18 cellular contexts compared by ENCODE assay signal in the genomic region with DNA sequence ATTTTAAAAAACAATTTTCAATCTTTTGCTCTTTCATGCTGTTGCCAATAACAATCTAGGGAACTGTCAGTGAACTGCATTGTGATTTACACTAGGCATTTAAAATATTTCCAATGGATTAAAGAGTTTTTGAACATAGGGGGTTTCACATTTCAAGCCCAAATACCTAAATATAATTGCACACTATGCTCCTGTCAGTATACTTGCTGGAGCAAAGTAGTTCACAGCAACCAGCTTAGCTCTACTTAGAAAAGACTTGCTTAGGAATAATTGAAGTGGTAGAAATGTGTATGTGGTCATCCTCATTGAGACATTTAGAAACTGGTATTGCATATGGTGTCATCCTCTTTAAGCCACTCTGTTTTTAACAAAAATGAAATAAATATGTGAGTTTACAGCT. TPM values are rescaled to one million over a fixed set of nuclear protein-coding genes. Genes with fewer than 3 reads are reported as not detected.
A peak's percentile ranks its signal among the peaks of the same experiment; 100 is the strongest.
DNase-seq lines count a peak whose midpoint lies in the region; ATAC-seq and TF ChIP-seq lines count a peak whose summit lies in the region.
"Had no signal": no experiment of that assay in that cellular context is flagged by ENCODE, and none has a peak within 500 bp of the region (broad histone marks: within the 10 kb centered on the region; RNA-seq: fewer than 3 reads in every experiment).

No MANE protein-coding gene starts in this region.

- H3K9me3 ChIP-seq in vagina (no peaks in the 10 kb centered on the region), aorta (ENCODE audit: control insufficient read depth, low read length) (no peaks in the 10 kb centered on the region)
- H3K9me3 ChIP-seq: A549 had no signal

- TF ChIP-seq CTCF in natural killer cell (IDR thresholded peaks at IDR 0.05), result no peak
- TF ChIP-seq CTCF in activated CD8-positive, alpha-beta T cell treated with anti-CD3 and anti-CD28 coated beads for 36 hours (IDR thresholded peaks at IDR 0.05), result no peak
- TF ChIP-seq CTCF in mesothelial cell of epicardium (IDR thresholded peaks at IDR 0.05; ENCODE audit: unreplicated experiment), result no peak
- no peak for TF ChIP-seq CTCF in vagina (IDR thresholded peaks at IDR 0.05)

- H3K27me3 ChIP-seq in vagina, result no peaks in the 10 kb centered on the region
- H3K27me3 ChIP-seq in aorta (ENCODE audit: control insufficient read depth in 1 of 2, insufficient read depth in 2 of 2, low read length in 1 of 2), result no peaks in the 10 kb centered on the region

- CTCF ChIA-PET in activated CD8-positive, alpha-beta T cell treated with anti-CD3 and anti-CD28 coated beads for 36 hours (lab: Charles Lee), result interaction anchor here (0.8 to 1.4 kb wide), 3 partner anchors 16 to 30 kb away, joined by 3 read pairs; no protein-coding TSS in a partner anchor

- TF ChIP-seq POLR2A in vagina (IDR thresholded peaks at IDR 0.05), result no peak

- H3K4me1 Mint-ChIP-seq in natural killer cell treated with Interleukin-12 subunit alpha and Interleukin-12 subunit beta and Interleukin-15 and Interleukin-18, amount 100 ng/mL, for 72 hours (ENCODE audit: low read depth in 2 of 2), result peaks cover 22 to 31% of the 10 kb centered on the region in 2 donors
- H3K4me1 Mint-ChIP-seq in natural killer cell (peaks cover 11 to 23% of the 10 kb centered on the region in 2 donors), mesothelial cell of epicardium (peaks cover 25% of the 10 kb centered on the region)
- H3K4me1 Mint-ChIP-seq in activated CD8-positive, alpha-beta T cell treated with anti-CD3 and anti-CD28 coated beads for 36 hours (ENCODE audit: low read depth), result peaks cover 21% of the 10 kb centered on the region

- no peaks in the 10 kb centered on the region for H3K36me3 Mint-ChIP-seq in natural killer cell treated with Interleukin-12 subunit alpha and Interleukin-12 subunit beta and Interleukin-15 and Interleukin-18, amount 100 ng/mL, for 72 hours
- H3K36me3 Mint-ChIP-seq in natural killer cell (no peaks in the 10 kb centered on the region), mesothelial cell of epicardium (peaks cover 14% of the 10 kb centered on the region)
- H3K36me3 Mint-ChIP-seq in activated CD8-positive, alpha-beta T cell treated with anti-CD3 and anti-CD28 coated beads for 36 hours (ENCODE audit: low read depth), result no peaks in the 10 kb centered on the region

- peak; percentile 67 to 75 for ATAC-seq in natural killer cell treated with Interleukin-12 subunit alpha and Interleukin-12 subunit beta and Interleukin-15 and Interleukin-18, amount 100 ng/mL, for 72 hours
- ATAC-seq in natural killer cell (no peak), aorta (ENCODE audit: low FRiP score) (no peak)
- ATAC-seq in activated CD8-positive, alpha-beta T cell treated with anti-CD3 and anti-CD28 coated beads for 36 hours, result peak; percentile 37
- ATAC-seq: A549, PC-3 had no signal

- no peak for DNase-seq in natural killer cell treated with Interleukin-12 subunit alpha and Interleukin-12 subunit beta and Interleukin-15 and Interleukin-18, amount 100 ng/mL, for 72 hours (ENCODE audit: low spot score)
- DNase-seq in natural killer cell, result no peak
- DNase-seq in activated CD8-positive, alpha-beta T cell treated with anti-CD3 and anti-CD28 coated beads for 36 hours, result no peak
- DNase-seq in mesothelial cell of epicardium (ENCODE audit: low spot score in 2 of 2, unreplicated experiment in 2 of 2), result no peak
- no peak for DNase-seq in vagina (ENCODE audit: extremely low spot score in 2 of 2)
- no peak for DNase-seq in stimulated activated naive CD4-positive, alpha-beta T cell (lab: John Stamatoyannopoulos, UW)
- no peak for DNase-seq in UCSD-AML1 (lab: John Stamatoyannopoulos, UW; ENCODE audit: unreplicated experiment)
- no peak for DNase-seq in aorta
- DNase-seq: COR-L47, NCI-H1048, NCI-H1436 treated with DMSO at 0.1 percent for 48 hours, NCI-H2029 treated with DMSO at 0.1 percent for 48 hours, NCI-H2171 treated with DMSO at 0.1 percent for 48 hours, NCI-H510A, NCI-H774, PC-3 had no signal

- POLR2A ChIA-PET in activated CD8-positive, alpha-beta T cell treated with anti-CD3 and anti-CD28 coated beads for 36 hours (lab: Charles Lee), result interaction anchor here (0.6 kb wide), 1 partner anchor 626 kb away, joined by 3 read pairs; no protein-coding TSS in a partner anchor

- peak overlapping the region; percentile 46 for H3K4me3 Mint-ChIP-seq in natural killer cell treated with Interleukin-12 subunit alpha and Interleukin-12 subunit beta and Interleukin-15 and Interleukin-18, amount 100 ng/mL, for 72 hours
- H3K4me3 Mint-ChIP-seq in natural killer cell (no peak overlapping the region), mesothelial cell of epicardium (no peak overlapping the region)
- H3K4me3 Mint-ChIP-seq in activated CD8-positive, alpha-beta T cell treated with anti-CD3 and anti-CD28 coated beads for 36 hours, result no peak overlapping the region

- H3K27ac ChIP-seq in vagina, result peak overlapping the region; percentile 38
- H3K27ac ChIP-seq in aorta (ENCODE audit: low read depth in 1 of 2, low read length in 2 of 2), result no peak overlapping the region
- H3K27ac ChIP-seq: A549, KMS-11 had no signal

- H3K27me3 Mint-ChIP-seq in natural killer cell treated with Interleukin-12 subunit alpha and Interleukin-12 subunit beta and Interleukin-15 and Interleukin-18, amount 100 ng/mL, for 72 hours, result no peaks in the 10 kb centered on the region
- no peaks in the 10 kb centered on the region for H3K27me3 Mint-ChIP-seq in natural killer cell (ENCODE audit: low read depth in 2 of 2)
- no peaks in the 10 kb centered on the region for H3K27me3 Mint-ChIP-seq in activated CD8-positive, alpha-beta T cell treated with anti-CD3 and anti-CD28 coated beads for 36 hours
- H3K27me3 Mint-ChIP-seq in mesothelial cell of epicardium (ENCODE audit: low read depth), result no peaks in the 10 kb centered on the region

- peaks cover 21% of the 10 kb centered on the region for H3K4me1 ChIP-seq in vagina
- H3K4me1 ChIP-seq in aorta (ENCODE audit: control insufficient read depth in 1 of 2, insufficient read depth in 2 of 2, low read length in 2 of 2), result peaks cover 2 to 3% of the 10 kb centered on the region in 2 donors
- H3K4me1 ChIP-seq: A549 had no signal

- peak overlapping the region; percentile 13 to 69 for H3K27ac Mint-ChIP-seq in natural killer cell treated with Interleukin-12 subunit alpha and Interleukin-12 subunit beta and Interleukin-15 and Interleukin-18, amount 100 ng/mL, for 72 hours
- H3K27ac Mint-ChIP-seq in natural killer cell (no peak overlapping the region), mesothelial cell of epicardium (peak overlapping the region; percentile 18)
- no peak overlapping the region for H3K27ac Mint-ChIP-seq in activated CD8-positive, alpha-beta T cell treated with anti-CD3 and anti-CD28 coated beads for 36 hours

- no peak overlapping the region for H3K4me3 ChIP-seq in vagina
- no peak overlapping the region for H3K4me3 ChIP-seq in aorta (ENCODE audit: low read length in 2 of 2)
- H3K4me3 ChIP-seq: A549 had no signal

- no peaks in the 10 kb centered on the region for H3K9me3 Mint-ChIP-seq in natural killer cell treated with Interleukin-12 subunit alpha and Interleukin-12 subunit beta and Interleukin-15 and Interleukin-18, amount 100 ng/mL, for 72 hours
- no peaks in the 10 kb centered on the region for H3K9me3 Mint-ChIP-seq in natural killer cell
- no peaks in the 10 kb centered on the region for H3K9me3 Mint-ChIP-seq in activated CD8-positive, alpha-beta T cell treated with anti-CD3 and anti-CD28 coated beads for 36 hours
- H3K9me3 Mint-ChIP-seq in mesothelial cell of epicardium, result peaks cover 18% of the 10 kb centered on the region

- no peaks in the 10 kb centered on the region for H3K36me3 ChIP-seq in vagina
- H3K36me3 ChIP-seq in aorta (ENCODE audit: control insufficient read depth in 1 of 2, insufficient read depth in 2 of 2, low read length in 1 of 2), result no peaks in the 10 kb centered on the region

- intact Hi-C loops in natural killer cell (cut with micrococcal nuclease) (no loop called here), vagina (cut with DNase I) (no loop called here), aorta (cut with DNase I) (no loop called here)
- intact Hi-C loops in activated CD8-positive, alpha-beta T cell treated with anti-CD3 and anti-CD28 coated beads for 36 hours (cut with micrococcal nuclease), result no loop called here

RNA-seq across cellular contexts. Expression of a gene that starts 41.7 kb away (rescaled TPM):
- 10 to 100 TPM; 12.8 to 31.0 TPM for total RNA-seq in natural killer cell treated with Interleukin-12 subunit alpha and Interleukin-12 subunit beta and Interleukin-15 and Interleukin-18, amount 100 ng/mL, for 72 hours
- total RNA-seq in natural killer cell, result 10 to 100 TPM; 18.1 to 25.5 (median 22.7) TPM
- 10 to 100 TPM; 20.1 to 27.6 TPM for total RNA-seq in activated CD8-positive, alpha-beta T cell treated with anti-CD3 and anti-CD28 coated beads for 36 hours
- 39.8 to 41.7 TPM (median 40.8 TPM) in 3 replicates for total RNA-seq in mesothelial cell of epicardium
- total RNA-seq in vagina, result 33.9 TPM
- total RNA-seq in aorta, result 10 to 100 TPM; 69.1 to 74.9 TPM
- polyA plus RNA-seq in aorta, result 10 to 100 TPM in 1 of 2 donors, 1 to 10 TPM in 1; 5.0 to 13.4 TPM

Comparison
In these comparisons a context has a peak if more than half of its experiments do, and no peak if none do; other contexts are left out.
1. ATAC-seq: peak in natural killer cell treated with Interleukin-12 subunit alpha and Interleukin-12 subunit beta and Interleukin-15 and Interleukin-18, amount 100 ng/mL, for 72 hours (2 of 2) and activated CD8-positive, alpha-beta T cell treated with anti-CD3 and anti-CD28 coated beads for 36 hours (single experiment); none in natural killer cell (0 of 3) and aorta (single experiment).
2. H3K27ac Mint-ChIP-seq: peak in natural killer cell treated with Interleukin-12 subunit alpha and Interleukin-12 subunit beta and Interleukin-15 and Interleukin-18, amount 100 ng/mL, for 72 hours (2 of 2) and mesothelial cell of epicardium (single experiment); none in natural killer cell (0 of 2) and activated CD8-positive, alpha-beta T cell treated with anti-CD3 and anti-CD28 coated beads for 36 hours (single experiment).